In the genomic region with DNA sequence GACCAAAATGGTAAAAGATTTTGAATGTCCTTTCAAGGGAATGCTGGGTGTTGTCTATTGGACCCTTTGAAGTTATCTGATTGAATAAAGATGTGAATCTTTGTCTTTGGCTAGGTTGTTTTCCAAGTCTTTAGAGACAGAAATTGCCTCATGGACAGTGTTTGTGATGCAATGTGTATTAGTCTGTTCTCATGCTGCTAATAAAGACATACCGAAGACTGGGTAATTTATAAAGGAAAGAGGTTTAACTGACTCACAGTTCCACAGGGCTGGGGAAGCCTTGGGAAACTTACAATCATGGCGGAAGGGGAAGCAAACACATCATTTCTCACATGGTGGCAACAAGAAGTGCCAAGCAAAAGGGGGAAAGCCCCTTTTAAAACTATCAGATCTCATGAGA, we compare ENCODE assay signal across 21 cellular contexts.
DNase-seq lines count a peak whose midpoint lies in the region; ATAC-seq and TF ChIP-seq lines count a peak whose summit lies in the region.
"Had no signal": no experiment of that assay in that cellular context is flagged by ENCODE, and none has a peak within 500 bp of the region (broad histone marks: within the 10 kb centered on the region; RNA-seq: fewer than 3 reads in every experiment).

No MANE protein-coding gene starts in this region.

- CTCF ChIA-PET in activated CD4-positive, alpha-beta memory T cell treated with anti-CD3 and anti-CD28 coated beads, Interleukin-2, amount 10 ng/mL, durations not matched to agents 7 days and 5 days (lab: Charles Lee), result no interaction called here

- no peak overlapping the region for H3K4me3 ChIP-seq in GM23248
- H3K4me3 ChIP-seq in epithelial cell of esophagus (ENCODE audit: low read length), result no peak overlapping the region
- H3K4me3 ChIP-seq: GM23338 had no signal

- no peak overlapping the region for H3K4me3 Mint-ChIP-seq in type B pancreatic cell
- no peak overlapping the region for H3K4me3 Mint-ChIP-seq in activated CD4-positive, alpha-beta memory T cell treated with anti-CD3 and anti-CD28 coated beads, Interleukin-2, amount 10 ng/mL, durations not matched to agents 7 days and 5 days
- H3K4me3 Mint-ChIP-seq: activated naive CD8-positive, alpha-beta T cell treated with anti-CD3 and anti-CD28 coated beads, Interleukin-2, amount 50 U/mL, for 24 hours; activated T-helper 1 cell treated with anti-CD3 and anti-CD28 coated beads, Interleukin-12 subunit alpha, Interleukin-12 subunit beta, Interleukin-2, Interleukin-4 antibody, amounts not matched to agents 30 ng/mL and 10 ng/mL and 1 ng/mL, durations not matched to agents 14 hours and 24 hours and 36 hours; effector memory CD8-positive, alpha-beta T cell; GM23338 had no signal

- TF ChIP-seq CTCF in epithelial cell of esophagus (IDR thresholded peaks at IDR 0.05; ENCODE audit: insufficient read depth, low read depth, low read length, missing control alignments) (no peak), type B pancreatic cell (conservative IDR thresholded peaks at IDR 0.05) (no peak)

- no peak overlapping the region for H3K9ac ChIP-seq in GM23248

- H3K27me3 ChIP-seq in GM23248 (replicated peaks; ENCODE audit: insufficient read depth), result no peaks in the 10 kb centered on the region

- 6 to 13% methylated on average over 2 of the region's 2 CpGs for WGBS in GM23248 (ENCODE audit: low coverage in 1 of 2, low lambda C conversion rate in 2 of 2, missing lambda C conversion rate in 2 of 2), 2 experiments

- no peak overlapping the region for H3K4me2 ChIP-seq in GM23248 (ENCODE audit: unreplicated experiment)
- H3K4me2 ChIP-seq: GM23338 had no signal

- peak; percentile 77 for DNase-seq in GM23248
- DNase-seq in epithelial cell of esophagus (ENCODE audit: low read depth), result peak; percentile 89
- DNase-seq in left lobe of liver (ENCODE audit: low spot score), result no peak
- DNase-seq in type B pancreatic cell (ENCODE audit: extremely low spot score, unreplicated experiment), result no peak
- no peak for DNase-seq in activated CD4-positive, alpha-beta memory T cell treated with anti-CD3 and anti-CD28 coated beads, Interleukin-2, amount 10 ng/mL, durations not matched to agents 7 days and 5 days
- no peak for DNase-seq in middle frontal gyrus (ENCODE audit: extremely low spot score, low spot score)
- no peak for DNase-seq in occipital lobe (lab: John Stamatoyannopoulos, UW)
- DNase-seq: activated CD4-positive, CD25-positive, alpha-beta regulatory T cell treated with anti-CD3 and anti-CD28 coated beads, Interleukin-2, amount 50 U/mL, for 72 hours; activated naive CD8-positive, alpha-beta T cell treated with anti-CD3 and anti-CD28 coated beads, Interleukin-2, amount 50 U/mL, for 24 hours; C1 segment of cervical spinal cord; central memory CD4-positive, alpha-beta T cell; DMS153; effector memory CD8-positive, alpha-beta T cell; left ventricle myocardium superior; NCI-H1417 treated with DMSO at 0.1 percent for 48 hours; NCI-H774; small intestine had no signal

- H3K79me2 ChIP-seq in GM23248 (ENCODE audit: insufficient read depth), result no peaks in the 10 kb centered on the region; the same call in 1 of the 2 replicates

- ATAC-seq in left lobe of liver (peak; percentile 63), HG02870 (IDR thresholded peaks at IDR 0.05; ENCODE audit: unreplicated experiment) (no peak)
- ATAC-seq: activated naive CD8-positive, alpha-beta T cell treated with anti-CD3 and anti-CD28 coated beads, Interleukin-2, amount 50 U/mL, for 24 hours; effector memory CD8-positive, alpha-beta T cell; GM23338; left ventricle myocardium superior; Panc1 had no signal

- H2AFZ ChIP-seq in GM23248, result no peak overlapping the region
- H2AFZ ChIP-seq: GM23338 had no signal

- no peaks in the 10 kb centered on the region for H3K36me3 ChIP-seq in GM23248 (ENCODE audit: low read depth)

- H3F3A ChIP-seq in GM23248 (ENCODE audit: insufficient read depth), result no peaks in the 10 kb centered on the region

- peak overlapping the region; percentile 63 for H3K27ac ChIP-seq in GM23248

- no peaks in the 10 kb centered on the region for H3K27me3 Mint-ChIP-seq in type B pancreatic cell
- no peaks in the 10 kb centered on the region for H3K27me3 Mint-ChIP-seq in activated CD4-positive, alpha-beta memory T cell treated with anti-CD3 and anti-CD28 coated beads, Interleukin-2, amount 10 ng/mL, durations not matched to agents 7 days and 5 days
- H3K27me3 Mint-ChIP-seq: activated naive CD8-positive, alpha-beta T cell treated with anti-CD3 and anti-CD28 coated beads, Interleukin-2, amount 50 U/mL, for 24 hours; effector memory CD8-positive, alpha-beta T cell had no signal

- no peaks in the 10 kb centered on the region for H4K20me1 ChIP-seq in GM23248 (ENCODE audit: insufficient read depth)

- H3K36me3 Mint-ChIP-seq in type B pancreatic cell, result peaks cover 36% of the 10 kb centered on the region
- H3K36me3 Mint-ChIP-seq in activated CD4-positive, alpha-beta memory T cell treated with anti-CD3 and anti-CD28 coated beads, Interleukin-2, amount 10 ng/mL, durations not matched to agents 7 days and 5 days (ENCODE audit: low read depth), result peaks cover 6% of the 10 kb centered on the region

- H3K4me1 Mint-ChIP-seq in type B pancreatic cell (ENCODE audit: unreplicated experiment), result peaks cover 9% of the 10 kb centered on the region
- peaks cover 2% of the 10 kb centered on the region for H3K4me1 Mint-ChIP-seq in activated CD4-positive, alpha-beta memory T cell treated with anti-CD3 and anti-CD28 coated beads, Interleukin-2, amount 10 ng/mL, durations not matched to agents 7 days and 5 days

- in situ Hi-C loops in GM23248 (cut with MboI), result no loop called here

- no peaks in the 10 kb centered on the region for H3K9me3 ChIP-seq in GM23248 (ENCODE audit: low read depth)

- H3K27ac Mint-ChIP-seq in type B pancreatic cell, result peak overlapping the region; percentile 93
- H3K27ac Mint-ChIP-seq in activated CD4-positive, alpha-beta memory T cell treated with anti-CD3 and anti-CD28 coated beads, Interleukin-2, amount 10 ng/mL, durations not matched to agents 7 days and 5 days, result no peak overlapping the region
- H3K27ac Mint-ChIP-seq: activated naive CD8-positive, alpha-beta T cell treated with anti-CD3 and anti-CD28 coated beads, Interleukin-2, amount 50 U/mL, for 24 hours; activated T-helper 1 cell treated with anti-CD3 and anti-CD28 coated beads, Interleukin-12 subunit alpha, Interleukin-12 subunit beta, Interleukin-2, Interleukin-4 antibody, amounts not matched to agents 30 ng/mL and 10 ng/mL and 1 ng/mL, durations not matched to agents 14 hours and 24 hours and 36 hours; effector memory CD8-positive, alpha-beta T cell; GM23338 had no signal

- H3K9me2 ChIP-seq in GM23248 (ENCODE audit: insufficient read depth), result no peaks in the 10 kb centered on the region

- POLR2A ChIA-PET in activated CD4-positive, alpha-beta memory T cell treated with anti-CD3 and anti-CD28 coated beads, Interleukin-2, amount 10 ng/mL, durations not matched to agents 7 days and 5 days (lab: Charles Lee), result no interaction called here

- H3K4me1 ChIP-seq in GM23248 (ENCODE audit: insufficient read depth), result peaks cover 3% of the 10 kb centered on the region; the same call in 1 of the 2 replicates

- peaks cover 11% of the 10 kb centered on the region for H3K9me3 Mint-ChIP-seq in type B pancreatic cell
- H3K9me3 Mint-ChIP-seq in activated CD4-positive, alpha-beta memory T cell treated with anti-CD3 and anti-CD28 coated beads, Interleukin-2, amount 10 ng/mL, durations not matched to agents 7 days and 5 days, result peaks cover 9% of the 10 kb centered on the region
- H3K9me3 Mint-ChIP-seq: activated T-helper 1 cell treated with anti-CD3 and anti-CD28 coated beads, Interleukin-12 subunit alpha, Interleukin-12 subunit beta, Interleukin-2, Interleukin-4 antibody, amounts not matched to agents 30 ng/mL and 10 ng/mL and 1 ng/mL, durations not matched to agents 14 hours and 24 hours and 36 hours had no signal

Comparison
In these comparisons a context has a peak if more than half of its experiments do, and no peak if none do; other contexts are left out.
1. DNase-seq: peak in GM23248 (single experiment) and epithelial cell of esophagus (single experiment); none in left lobe of liver (single experiment), type B pancreatic cell (single experiment), activated CD4-positive, alpha-beta memory T cell treated with anti-CD3 and anti-CD28 coated beads, Interleukin-2, amount 10 ng/mL, durations not matched to agents 7 days and 5 days (single experiment), middle frontal gyrus (single experiment) and occipital lobe (single experiment).